In the genomic region with DNA sequence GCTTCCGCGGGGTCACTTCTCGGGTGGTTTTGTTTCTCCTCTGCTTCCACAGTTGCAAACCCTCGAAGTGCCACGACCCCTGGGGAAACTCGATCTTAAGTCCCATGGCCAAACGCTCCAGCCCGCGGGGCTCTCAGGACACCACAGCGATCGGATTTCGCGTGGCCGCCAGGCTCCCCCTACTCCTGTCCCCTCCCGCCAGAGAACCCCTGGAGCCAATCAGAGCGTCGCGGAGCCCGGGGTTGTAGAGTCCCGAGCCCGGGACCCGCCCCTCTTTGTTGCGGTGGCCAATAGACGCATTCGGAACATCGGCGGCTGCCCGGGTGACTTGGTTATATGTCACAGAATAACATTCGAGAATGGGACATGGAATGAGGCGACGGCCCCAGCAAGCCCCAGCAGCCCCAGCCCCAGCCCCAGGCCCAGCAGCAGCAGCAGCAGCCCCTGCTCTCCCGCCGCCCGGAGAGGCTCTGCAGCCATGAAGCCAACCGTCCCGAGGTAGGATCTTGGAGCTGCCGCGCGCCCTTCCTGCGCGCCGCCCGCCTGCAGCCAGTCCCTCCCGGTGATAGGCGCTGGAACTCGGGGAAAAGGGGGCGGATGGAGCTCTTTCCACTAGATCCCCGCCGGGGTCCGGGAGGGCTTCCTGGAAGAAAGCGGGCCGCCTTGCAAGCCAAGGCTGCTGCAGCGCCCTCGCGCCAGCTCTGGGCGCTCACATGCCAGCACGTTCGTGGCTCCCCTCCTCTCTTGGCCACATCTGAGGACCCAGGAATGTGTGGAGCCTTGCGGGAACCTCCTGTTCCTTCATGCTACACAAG, we compare ENCODE assay signal across 8 cellular contexts. TPM values are rescaled to one million over a fixed set of nuclear protein-coding genes. Genes with fewer than 3 reads are reported as not detected.
DNase-seq lines count a peak whose midpoint lies in the region; ATAC-seq and TF ChIP-seq lines count a peak whose summit lies in the region.

A gene (plus strand): TSS at position 299 of the 815 bp plus-strand sequence. CDS start 1,002 bp downstream, outside the sequence.

- CTCF ChIA-PET in Calu3 (lab: Charles Lee) = interaction anchor here (0.6 to 0.7 kb wide), 3 partner anchors 32 to 833 kb away, joined by 3 to 6 read pairs (median 5); no protein-coding TSS in a partner anchor

- no peaks in the 10 kb centered on the region for H3K9me3 Mint-ChIP-seq in Calu3 (ENCODE audit: low read depth, unreplicated experiment)

- H3K4me1 Mint-ChIP-seq in Calu3 (ENCODE audit: low read depth, unreplicated experiment) = peaks cover 9% of the 10 kb centered on the region

- H3F3A ChIP-seq in OCI-LY1 (ENCODE audit: insufficient read depth, low read length) = no peaks in the 10 kb centered on the region
- peaks cover 3% of the 10 kb centered on the region for H3F3A ChIP-seq in neural cell (ENCODE audit: insufficient read depth, low read length, poor library complexity, severe bottlenecking)

- no peaks in the 10 kb centered on the region for H4K20me1 ChIP-seq in OCI-LY1 (ENCODE audit: insufficient read depth, low read length)
- no peaks in the 10 kb centered on the region for H4K20me1 ChIP-seq in neural cell (ENCODE audit: insufficient read depth)

- peaks cover 26% of the 10 kb centered on the region for H3K27me3 Mint-ChIP-seq in Calu3 (ENCODE audit: unreplicated experiment)

- H3K36me3 ChIP-seq in OCI-LY1 (ENCODE audit: insufficient read depth, low read length) (no peaks in the 10 kb centered on the region), neural cell (ENCODE audit: insufficient read depth, low read length) (peaks cover 12% of the 10 kb centered on the region), subcutaneous abdominal adipose tissue (ENCODE audit: control insufficient read depth in 5 of 5, insufficient read depth in 5 of 5, low read length in 5 of 5) (no peaks in the 10 kb centered on the region)

- peak within 1 kb of the TSS; percentile 77 for H3K4me3 Mint-ChIP-seq in Calu3 (ENCODE audit: low read depth, unreplicated experiment)

- H3K79me2 ChIP-seq in OCI-LY1 (ENCODE audit: insufficient read depth, low read length) (no peaks in the 10 kb centered on the region), neural cell (replicated peaks; ENCODE audit: insufficient read depth, low read length) (peaks cover 22% of the 10 kb centered on the region)

- peak; percentile 26 for TF ChIP-seq RAD21 in neural cell (conservative IDR thresholded peaks at IDR 0.05)

- H3K9me2 ChIP-seq in OCI-LY1 (ENCODE audit: low read depth, low read length) = no peaks in the 10 kb centered on the region
- H3K9me2 ChIP-seq in neural cell (ENCODE audit: insufficient read depth, low read length) = no peaks in the 10 kb centered on the region

- peak within 1 kb of the TSS; percentile 46 for H3K27ac Mint-ChIP-seq in Calu3 (ENCODE audit: unreplicated experiment)

- TF ChIP-seq EP300 in neural cell (conservative IDR thresholded peaks at IDR 0.05; ENCODE audit: poor library complexity, severe bottlenecking) = peak; percentile 25

- ATAC-seq in GM19467 (IDR thresholded peaks at IDR 0.05; ENCODE audit: unreplicated experiment) = peak; percentile 96

- H3K4me1 ChIP-seq in OCI-LY1 (ENCODE audit: insufficient read depth, low read length, severe bottlenecking) (no peaks in the 10 kb centered on the region), subcutaneous abdominal adipose tissue (ENCODE audit: control insufficient read depth in 5 of 5, insufficient read depth in 5 of 5, low read length in 5 of 5) (peaks cover 2 to 29% (median 22%) of the 10 kb centered on the region in 5 donors)

- H2AFZ ChIP-seq in OCI-LY1 (ENCODE audit: low read length) = no peak within 1 kb of the TSS
- H2AFZ ChIP-seq in neural cell (ENCODE audit: low read depth, low read length) = peak within 1 kb of the TSS; percentile 89

- H3K27me3 ChIP-seq in HL-60 (ENCODE audit: insufficient read depth, poor library complexity, severe bottlenecking) (peaks cover 54% of the 10 kb centered on the region), OCI-LY1 (ENCODE audit: insufficient read depth, low read length) (peaks cover 10% of the 10 kb centered on the region; the same call in 1 of the 2 replicates), neural cell (ENCODE audit: insufficient read depth, low read depth, low read length) (peaks cover 5% of the 10 kb centered on the region), subcutaneous abdominal adipose tissue (ENCODE audit: control insufficient read depth in 5 of 5, insufficient read depth in 4 of 5, low read length in 5 of 5) (peaks cover 15 to 36% (median 31%) of the 10 kb centered on the region in 5 donors)

- no peak for TF ChIP-seq CTCF in Calu3 (IDR thresholded peaks at IDR 0.05; ENCODE audit: unreplicated experiment)
- no peak for TF ChIP-seq CTCF in HL-60 (IDR thresholded peaks at IDR 0.05; ENCODE audit: insufficient read depth, low read length)
- TF ChIP-seq CTCF in OCI-LY1 (IDR thresholded peaks at IDR 0.05; ENCODE audit: low read length) = no peak
- TF ChIP-seq CTCF in fibroblast of villous mesenchyme (IDR thresholded peaks at IDR 0.05; ENCODE audit: insufficient read depth, low read depth, low read length) = no peak
- peak; percentile 21 for TF ChIP-seq CTCF in neural cell (IDR thresholded peaks at IDR 0.05; ENCODE audit: poor library complexity, severe bottlenecking)

- no peak within 1 kb of the TSS for H3K27ac ChIP-seq in HL-60 (replicated peaks)
- no peak within 1 kb of the TSS for H3K27ac ChIP-seq in OCI-LY1 (ENCODE audit: low read depth, low read length, poor library complexity, severe bottlenecking)
- H3K27ac ChIP-seq in neural cell (ENCODE audit: low read length) = peak within 1 kb of the TSS; percentile 95
- H3K27ac ChIP-seq in subcutaneous abdominal adipose tissue (ENCODE audit: low read depth, low read length) = no peak within 1 kb of the TSS

- DNase-seq in Calu3 = peak; percentile 89
- DNase-seq in HL-60 (ENCODE audit: low read depth in 1 of 2, low spot score in 1 of 2) = peak; percentile 11 to 20
- peak; percentile 7 for DNase-seq in activated T-helper 1 cell treated with Interleukin-2 at 50 U/mL for 16 hours (ENCODE audit: low read depth)
- DNase-seq in fibroblast of villous mesenchyme (ENCODE audit: low read depth) = peak; percentile 62

- H3K4me3 ChIP-seq in HL-60 (replicated peaks; ENCODE audit: insufficient read depth, low read length) = peak within 1 kb of the TSS; percentile 33
- H3K4me3 ChIP-seq in OCI-LY1 (ENCODE audit: low read depth, low read length, poor library complexity, severe bottlenecking) = no peak within 1 kb of the TSS
- peak within 1 kb of the TSS; percentile 64 for H3K4me3 ChIP-seq in fibroblast of villous mesenchyme (ENCODE audit: low read depth, low read length)
- peak within 1 kb of the TSS; percentile 94 for H3K4me3 ChIP-seq in neural cell (ENCODE audit: low read length)
- peak within 1 kb of the TSS; percentile 67 to 74 (median 69) for H3K4me3 ChIP-seq in subcutaneous abdominal adipose tissue (ENCODE audit: low read depth in 1 of 5, low read length in 5 of 5)

- H3K9ac ChIP-seq in OCI-LY1 (ENCODE audit: low read length) = no peak within 1 kb of the TSS
- H3K9ac ChIP-seq in neural cell (ENCODE audit: low read length) = peak within 1 kb of the TSS; percentile 99
- H3K9ac ChIP-seq in subcutaneous abdominal adipose tissue (ENCODE audit: low read length in 5 of 5) = peak within 1 kb of the TSS in 2 of 5 donors; percentile 37 to 47

- H3K4me2 ChIP-seq in OCI-LY1 (ENCODE audit: low read length) = peak within 1 kb of the TSS; percentile 36; the same call in 1 of the 2 replicates
- peak within 1 kb of the TSS; percentile 73 for H3K4me2 ChIP-seq in neural cell (ENCODE audit: low read length)

- intact Hi-C loops in Calu3 (cut with micrococcal nuclease; ENCODE audit: unreplicated experiment) = no loop called here

- no TSS peak for BruUV-seq in Calu3 (replicated peaks; lab: Mats Ljungman, UMichigan)

- H3K9me3 ChIP-seq in OCI-LY1 (ENCODE audit: low read length) (no peaks in the 10 kb centered on the region), neural cell (ENCODE audit: low read length) (no peaks in the 10 kb centered on the region), subcutaneous abdominal adipose tissue (ENCODE audit: control insufficient read depth in 5 of 5, low read length in 5 of 5) (peaks cover 0 to 3% (median 0%) of the 10 kb centered on the region in 5 donors)

- H3K36me3 Mint-ChIP-seq in Calu3 (ENCODE audit: insufficient read depth, unreplicated experiment) = peaks cover 11% of the 10 kb centered on the region

TF ChIP-seq in neural cell, 6 proteins besides CTCF, POLR2A, EP300 and RAD21:
- TF ChIP-seq MXI1 (conservative IDR thresholded peaks at IDR 0.05; ENCODE audit: poor library complexity, severe bottlenecking) = peak; percentile 65
- TF ChIP-seq, protein P1, sequence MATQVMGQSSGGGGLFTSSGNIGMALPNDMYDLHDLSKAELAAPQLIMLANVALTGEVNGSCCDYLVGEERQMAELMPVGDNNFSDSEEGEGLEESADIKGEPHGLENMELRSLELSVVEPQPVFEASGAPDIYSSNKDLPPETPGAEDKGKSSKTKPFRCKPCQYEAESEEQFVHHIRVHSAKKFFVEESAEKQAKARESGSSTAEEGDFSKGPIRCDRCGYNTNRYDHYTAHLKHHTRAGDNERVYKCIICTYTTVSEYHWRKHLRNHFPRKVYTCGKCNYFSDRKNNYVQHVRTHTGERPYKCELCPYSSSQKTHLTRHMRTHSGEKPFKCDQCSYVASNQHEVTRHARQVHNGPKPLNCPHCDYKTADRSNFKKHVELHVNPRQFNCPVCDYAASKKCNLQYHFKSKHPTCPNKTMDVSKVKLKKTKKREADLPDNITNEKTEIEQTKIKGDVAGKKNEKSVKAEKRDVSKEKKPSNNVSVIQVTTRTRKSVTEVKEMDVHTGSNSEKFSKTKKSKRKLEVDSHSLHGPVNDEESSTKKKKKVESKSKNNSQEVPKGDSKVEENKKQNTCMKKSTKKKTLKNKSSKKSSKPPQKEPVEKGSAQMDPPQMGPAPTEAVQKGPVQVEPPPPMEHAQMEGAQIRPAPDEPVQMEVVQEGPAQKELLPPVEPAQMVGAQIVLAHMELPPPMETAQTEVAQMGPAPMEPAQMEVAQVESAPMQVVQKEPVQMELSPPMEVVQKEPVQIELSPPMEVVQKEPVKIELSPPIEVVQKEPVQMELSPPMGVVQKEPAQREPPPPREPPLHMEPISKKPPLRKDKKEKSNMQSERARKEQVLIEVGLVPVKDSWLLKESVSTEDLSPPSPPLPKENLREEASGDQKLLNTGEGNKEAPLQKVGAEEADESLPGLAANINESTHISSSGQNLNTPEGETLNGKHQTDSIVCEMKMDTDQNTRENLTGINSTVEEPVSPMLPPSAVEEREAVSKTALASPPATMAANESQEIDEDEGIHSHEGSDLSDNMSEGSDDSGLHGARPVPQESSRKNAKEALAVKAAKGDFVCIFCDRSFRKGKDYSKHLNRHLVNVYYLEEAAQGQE (IDR thresholded peaks at IDR 0.05; ENCODE audit: borderline replicate concordance) = peak; percentile 71
- peak; percentile 95 for TF ChIP-seq POLR2AphosphoS5 (IDR thresholded peaks at IDR 0.05)
- TF ChIP-seq SMC3 (conservative IDR thresholded peaks at IDR 0.05; ENCODE audit: poor library complexity) = no peak
- TF ChIP-seq EZH2 (IDR thresholded peaks at IDR 0.05; ENCODE audit: borderline replicate concordance, insufficient read depth, low read length, poor library complexity, severe bottlenecking) = no peak
- TF ChIP-seq TAF1 (IDR thresholded peaks at IDR 0.05; ENCODE audit: low read depth) = peak; percentile 93

RNA-seq across cellular contexts. Expression of the gene that starts here (rescaled TPM):
- total RNA-seq in Calu3 (2022) (4.7 and 5.8 TPM in 2 replicates), fibroblast of villous mesenchyme (0.43 and 0.97 TPM in 2 replicates)
- polyA plus RNA-seq in neural cell = 65.2 and 69.5 TPM in 2 replicates
- 84.5 and 106 TPM in 2 replicates for polyA minus RNA-seq in neural cell

Comparison
In these comparisons a context has a peak if more than half of its experiments do, and no peak if none do; other contexts are left out.
1. Peak in DNase-seq and H3K4me3 ChIP-seq in fibroblast of villous mesenchyme; RNA of the gene not detected or under 1 TPM.
2. DNase-seq: peak in every context shown above with its lines; median percentile 89 in Calu3; 62 in fibroblast of villous mesenchyme; 16 in HL-60; 7 in activated T-helper 1 cell treated with Interleukin-2 at 50 U/mL for 16 hours.